In genomic region chr13:51178456-51179074, GRCh38 we compare ENCODE assay signal across 2 cellular contexts.
TF ChIP-seq lines count a peak whose summit lies in the region.

No MANE protein-coding gene starts in this region.

TF ChIP-seq in GM23338, 12 proteins besides CTCF, POLR2A, EP300 and RAD21:
- no peak for TF ChIP-seq STAT1 (IDR thresholded peaks at IDR 0.05; ENCODE audit: unreplicated experiment)
- TF ChIP-seq POLR2AphosphoS5 (IDR thresholded peaks at IDR 0.05; ENCODE audit: low read depth) = peak; percentile 59

TF ChIP-seq in H1, 55 proteins besides CTCF, POLR2A, EP300 and RAD21:
- TF ChIP-seq HDAC2 (IDR thresholded peaks at IDR 0.05; ENCODE audit: borderline replicate concordance in 1 of 2, low read depth in 2 of 2, low read length in 2 of 2) (no peak), SP1 (IDR thresholded peaks at IDR 0.05; ENCODE audit: low read depth, low read length) (no peak), NANOG (IDR thresholded peaks at IDR 0.05; ENCODE audit: insufficient read depth, low read depth, low read length, poor library complexity, severe bottlenecking) (no peak), ATF2 (IDR thresholded peaks at IDR 0.05; ENCODE audit: low read length) (0 out of 2 replicates have a peak, but pooled peaks have one; percentile 57), TAF7 (optimal IDR thresholded peaks at IDR 0.05; ENCODE audit: borderline replicate concordance, low read depth, low read length) (peak; percentile 47), POLR2AphosphoS5 (IDR thresholded peaks at IDR 0.05; ENCODE audit: low read depth, low read length) (peak; percentile 94), SP4 (IDR thresholded peaks at IDR 0.05; ENCODE audit: low read length) (no peak), USF2 (IDR thresholded peaks at IDR 0.05; ENCODE audit: low read length) (peak; percentile 2; the same call in 1 of the 2 replicates), NRF1 (IDR thresholded peaks at IDR 0.05; ENCODE audit: low read depth, low read length) (no peak), ASH2L (IDR thresholded peaks at IDR 0.05; ENCODE audit: low read length) (no peak), MAX (IDR thresholded peaks at IDR 0.05) (no peak), RFX5 (IDR thresholded peaks at IDR 0.05; ENCODE audit: borderline replicate concordance, low read depth, low read length) (no peak), ATF3 (IDR thresholded peaks at IDR 0.05; ENCODE audit: insufficient read depth, low read depth, low read length) (no peak)
